Comparison of ENCODE assay signal across 10 cellular contexts in genomic region chr20:4812216-4812615, GRCh38. TPM values are rescaled to one million over a fixed set of nuclear protein-coding genes. Genes with fewer than 3 reads are reported as not detected.
A peak's percentile ranks its signal among the peaks of the same experiment; 100 is the strongest.
DNase-seq lines count a peak whose midpoint lies in the region.
"Had no signal": no experiment of that assay in that cellular context is flagged by ENCODE, and none has a peak within 500 bp of the region (broad histone marks: within the 10 kb centered on the region; RNA-seq: fewer than 3 reads in every experiment).

No MANE protein-coding gene starts in this region.

- peak overlapping the region; percentile 66 for H3K27ac ChIP-seq in temporal lobe (ENCODE audit: low read depth, low read length)

- H3K36me3 Mint-ChIP-seq in activated CD4-positive, alpha-beta memory T cell treated with anti-CD3 and anti-CD28 coated beads, Interleukin-2, amount 10 ng/mL, durations not matched to agents 7 days and 5 days (ENCODE audit: low read depth) = peaks cover 78% of the 10 kb centered on the region

- H3K4me3 Mint-ChIP-seq in activated CD4-positive, alpha-beta memory T cell treated with anti-CD3 and anti-CD28 coated beads, Interleukin-2, amount 10 ng/mL, durations not matched to agents 7 days and 5 days = peak overlapping the region; percentile 96

- H3K9me3 Mint-ChIP-seq in activated CD4-positive, alpha-beta memory T cell treated with anti-CD3 and anti-CD28 coated beads, Interleukin-2, amount 10 ng/mL, durations not matched to agents 7 days and 5 days = no peaks in the 10 kb centered on the region

- peak overlapping the region; percentile 98 for H3K27ac Mint-ChIP-seq in activated CD4-positive, alpha-beta memory T cell treated with anti-CD3 and anti-CD28 coated beads, Interleukin-2, amount 10 ng/mL, durations not matched to agents 7 days and 5 days

- peaks cover 81% of the 10 kb centered on the region for H3K4me1 Mint-ChIP-seq in activated CD4-positive, alpha-beta memory T cell treated with anti-CD3 and anti-CD28 coated beads, Interleukin-2, amount 10 ng/mL, durations not matched to agents 7 days and 5 days

- CTCF ChIA-PET in activated CD4-positive, alpha-beta memory T cell treated with anti-CD3 and anti-CD28 coated beads, Interleukin-2, amount 10 ng/mL, durations not matched to agents 7 days and 5 days (lab: Charles Lee) = interaction anchor here (0.6 to 3.8 kb wide), 3 partner anchors 16 to 266 kb away, joined by 4 to 16 read pairs (median 11); no protein-coding TSS in a partner anchor

- POLR2A ChIA-PET in activated CD4-positive, alpha-beta memory T cell treated with anti-CD3 and anti-CD28 coated beads, Interleukin-2, amount 10 ng/mL, durations not matched to agents 7 days and 5 days (lab: Charles Lee) = interaction anchor here (0.6 to 5.1 kb wide), 15 partner anchors 8 to 830 kb away, joined by 3 to 102 read pairs (median 5); partner anchors contain the start of genes CDS2 and PCNA

- peak; percentile 25 for DNase-seq in activated naive CD4-positive, alpha-beta T cell treated with Interleukin-2 at 50 U/mL for 16 hours
- DNase-seq in activated naive CD4-positive, alpha-beta T cell (lab: John Stamatoyannopoulos, UW) = no peak
- DNase-seq in activated CD4-positive, alpha-beta memory T cell treated with anti-CD3 and anti-CD28 coated beads, Interleukin-2, amount 10 ng/mL, durations not matched to agents 7 days and 5 days = peak; percentile 51
- peak; percentile 49 for DNase-seq in germinal center (ENCODE audit: low spot score)
- no peak for DNase-seq in DMS53 treated with DMSO at 0.1 percent for 48 hours (lab: John Stamatoyannopoulos, UW; ENCODE audit: unreplicated experiment)
- DNase-seq in DMS79 treated with DMSO at 0.1 percent for 48 hours (lab: John Stamatoyannopoulos, UW) = no peak
- no peak for DNase-seq in iPS-NIHi11 (ENCODE audit: low spot score)
- DNase-seq: activated CD4-positive, CD25-positive, alpha-beta regulatory T cell treated with anti-CD3 and anti-CD28 coated beads, Interleukin-2, amount 50 U/mL, for 72 hours; NCI-H446 treated with DMSO at 0.1 percent for 48 hours had no signal

- no peaks in the 10 kb centered on the region for H3K27me3 Mint-ChIP-seq in activated CD4-positive, alpha-beta memory T cell treated with anti-CD3 and anti-CD28 coated beads, Interleukin-2, amount 10 ng/mL, durations not matched to agents 7 days and 5 days

RNA-seq across cellular contexts. Expression of gene RASSF2, which starts 11.2 kb away (rescaled TPM):
- total RNA-seq in activated CD4-positive, alpha-beta memory T cell treated with anti-CD3 and anti-CD28 coated beads, Interleukin-2, amount 10 ng/mL, durations not matched to agents 7 days and 5 days = 10 to 100 TPM; 69.1 to 70.6 TPM
- 213 TPM for total RNA-seq in temporal lobe

Comparison
In these comparisons a context has a peak if more than half of its experiments do, and no peak if none do; other contexts are left out.
1. DNase-seq: peak in activated naive CD4-positive, alpha-beta T cell treated with Interleukin-2 at 50 U/mL for 16 hours (single experiment), activated CD4-positive, alpha-beta memory T cell treated with anti-CD3 and anti-CD28 coated beads, Interleukin-2, amount 10 ng/mL, durations not matched to agents 7 days and 5 days (single experiment) and germinal center (single experiment); none in activated naive CD4-positive, alpha-beta T cell (0 of 4), DMS53 treated with DMSO at 0.1 percent for 48 hours (single experiment), DMS79 treated with DMSO at 0.1 percent for 48 hours (single experiment) and iPS-NIHi11 (single experiment).